32 cellular contexts compared by ENCODE assay signal in the genomic region with DNA sequence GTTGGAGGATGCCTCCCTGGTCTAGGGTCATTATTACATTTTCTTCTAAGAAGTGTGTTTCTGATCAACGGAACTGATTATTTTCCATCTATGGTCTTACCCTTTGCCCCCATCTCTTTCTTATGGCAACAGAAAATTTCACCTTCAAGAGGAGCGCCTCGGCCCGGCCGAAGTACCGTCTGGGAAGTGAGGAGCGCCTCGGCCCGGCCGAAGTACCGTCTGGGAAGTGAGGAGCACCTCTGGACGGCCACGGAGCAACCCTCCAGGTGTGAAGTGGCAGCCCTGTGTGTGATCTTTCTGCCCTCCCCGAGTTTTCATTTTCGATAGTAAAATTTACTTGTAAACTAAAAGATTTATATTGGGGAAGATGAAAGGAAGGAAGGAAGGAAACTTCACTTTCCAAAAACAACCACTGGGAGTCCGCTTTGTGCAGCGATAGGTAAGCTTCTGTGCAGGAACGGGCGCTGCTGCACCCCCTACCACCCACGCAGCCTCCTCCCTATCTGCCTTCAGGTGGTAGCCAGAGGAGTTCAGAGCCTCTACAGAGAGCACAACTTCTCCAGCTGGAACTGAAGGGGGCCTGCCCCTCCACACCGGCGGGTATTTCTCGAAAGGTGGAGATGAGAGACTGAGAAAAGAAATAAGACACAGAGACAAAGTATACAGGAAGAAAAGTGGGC. TPM values are rescaled to one million over a fixed set of nuclear protein-coding genes. Genes with fewer than 3 reads are reported as not detected.
DNase-seq lines count a peak whose midpoint lies in the region; ATAC-seq, FAIRE-seq and TF ChIP-seq lines count a peak whose summit lies in the region.
"Had no signal": no experiment of that assay in that cellular context is flagged by ENCODE, and none has a peak within 500 bp of the region (broad histone marks: within the 10 kb centered on the region; RNA-seq: fewer than 3 reads in every experiment).

No MANE protein-coding gene starts in this region.

- FAIRE-seq in RCC 7860 (lab: Jason Lieb, UNC) = no peak
- FAIRE-seq: astrocyte had no signal

- TF ChIP-seq CTCF in natural killer cell (IDR thresholded peaks at IDR 0.05) = no peak

- H3K27me3 Mint-ChIP-seq in natural killer cell treated with Interleukin-12 subunit alpha and Interleukin-12 subunit beta and Interleukin-15 and Interleukin-18, amount 100 ng/mL, for 72 hours = no peaks in the 10 kb centered on the region
- no peaks in the 10 kb centered on the region for H3K27me3 Mint-ChIP-seq in natural killer cell (ENCODE audit: low read depth in 2 of 2)
- H3K27me3 Mint-ChIP-seq in IgD-negative memory B cell = no peaks in the 10 kb centered on the region
- no peaks in the 10 kb centered on the region for H3K27me3 Mint-ChIP-seq in memory B cell
- H3K27me3 Mint-ChIP-seq: activated CD8-positive, alpha-beta T cell treated with anti-CD3 and anti-CD28 coated beads for 36 hours; activated naive CD8-positive, alpha-beta T cell treated with anti-CD3 and anti-CD28 coated beads, Interleukin-2, amount 50 U/mL, for 24 hours had no signal

- no peak for ATAC-seq in natural killer cell treated with Interleukin-12 subunit alpha and Interleukin-12 subunit beta and Interleukin-15 and Interleukin-18, amount 100 ng/mL, for 72 hours
- no peak for ATAC-seq in natural killer cell
- ATAC-seq in memory B cell (ENCODE audit: low read depth) = no peak
- ATAC-seq: activated CD8-positive, alpha-beta T cell treated with anti-CD3 and anti-CD28 coated beads for 36 hours; activated naive CD8-positive, alpha-beta T cell treated with anti-CD3 and anti-CD28 coated beads, Interleukin-2, amount 50 U/mL, for 24 hours; gastrocnemius medialis; Panc1 had no signal

- no peaks in the 10 kb centered on the region for H3K9me3 Mint-ChIP-seq in natural killer cell treated with Interleukin-12 subunit alpha and Interleukin-12 subunit beta and Interleukin-15 and Interleukin-18, amount 100 ng/mL, for 72 hours
- no peaks in the 10 kb centered on the region for H3K9me3 Mint-ChIP-seq in natural killer cell
- no peaks in the 10 kb centered on the region for H3K9me3 Mint-ChIP-seq in IgD-negative memory B cell
- H3K9me3 Mint-ChIP-seq in memory B cell = no peaks in the 10 kb centered on the region
- H3K9me3 Mint-ChIP-seq: activated CD8-positive, alpha-beta T cell treated with anti-CD3 and anti-CD28 coated beads for 36 hours; activated naive CD8-positive, alpha-beta T cell treated with anti-CD3 and anti-CD28 coated beads, Interleukin-2, amount 50 U/mL, for 24 hours; neural progenitor cell had no signal

- peaks cover 26% of the 10 kb centered on the region in 2 donors for H3K4me1 Mint-ChIP-seq in natural killer cell treated with Interleukin-12 subunit alpha and Interleukin-12 subunit beta and Interleukin-15 and Interleukin-18, amount 100 ng/mL, for 72 hours (ENCODE audit: low read depth in 2 of 2)
- H3K4me1 Mint-ChIP-seq in natural killer cell (peaks cover 24 to 25% of the 10 kb centered on the region in 2 donors), IgD-negative memory B cell (peaks cover 12 to 28% (median 17%) of the 10 kb centered on the region in 3 donors), memory B cell (peaks cover 9% of the 10 kb centered on the region)

- H3K36me3 Mint-ChIP-seq in natural killer cell treated with Interleukin-12 subunit alpha and Interleukin-12 subunit beta and Interleukin-15 and Interleukin-18, amount 100 ng/mL, for 72 hours = no peaks in the 10 kb centered on the region
- H3K36me3 Mint-ChIP-seq in natural killer cell = no peaks in the 10 kb centered on the region
- H3K36me3 Mint-ChIP-seq in IgD-negative memory B cell = no peaks in the 10 kb centered on the region
- H3K36me3 Mint-ChIP-seq in memory B cell = no peaks in the 10 kb centered on the region
- H3K36me3 Mint-ChIP-seq: neural progenitor cell had no signal

- DNase-seq in natural killer cell treated with Interleukin-12 subunit alpha and Interleukin-12 subunit beta and Interleukin-15 and Interleukin-18, amount 100 ng/mL, for 72 hours (ENCODE audit: low spot score) = peak; percentile 18
- no peak for DNase-seq in natural killer cell
- DNase-seq in memory B cell (ENCODE audit: low spot score in 2 of 2) = no peak
- no peak for DNase-seq in NAMALWA (ENCODE audit: low spot score)
- DNase-seq in NCI-H510A (lab: John Stamatoyannopoulos, UW) = no peak
- no peak for DNase-seq in RCC 7860 (ENCODE audit: low spot score)
- DNase-seq: activated CD8-positive, alpha-beta T cell treated with anti-CD3 and anti-CD28 coated beads for 36 hours; activated naive CD8-positive, alpha-beta T cell treated with anti-CD3 and anti-CD28 coated beads, Interleukin-2, amount 50 U/mL, for 24 hours; C1 segment of cervical spinal cord; colonic mucosa; DND-41; effector CD4-positive, alpha-beta T cell; gastrocnemius medialis; GF-D8; IMR-90; NCI-H1092; NCI-H1694; NCI-H748 treated with DMSO at 0.1 percent for 48 hours; SHP77; stimulated activated CD4-positive, alpha-beta T cell treated with anti-CD3 and anti-CD28 coated beads, Interleukin-1b, Interleukin-23, amount 100 ng/mL, for 48 hours; T-helper 9 cell; transverse colon; WERI-Rb-1 had no signal

- peak overlapping the region; percentile 80 to 99 for H3K27ac Mint-ChIP-seq in natural killer cell treated with Interleukin-12 subunit alpha and Interleukin-12 subunit beta and Interleukin-15 and Interleukin-18, amount 100 ng/mL, for 72 hours
- H3K27ac Mint-ChIP-seq in natural killer cell = peak overlapping the region in 1 of 2 donors; percentile 26
- peak overlapping the region; percentile 21 to 76 (median 67) for H3K27ac Mint-ChIP-seq in IgD-negative memory B cell
- no peak overlapping the region for H3K27ac Mint-ChIP-seq in memory B cell
- H3K27ac Mint-ChIP-seq: activated CD8-positive, alpha-beta T cell treated with anti-CD3 and anti-CD28 coated beads for 36 hours; activated naive CD8-positive, alpha-beta T cell treated with anti-CD3 and anti-CD28 coated beads, Interleukin-2, amount 50 U/mL, for 24 hours; neural progenitor cell had no signal

- intact Hi-C loops in natural killer cell (cut with micrococcal nuclease) = no loop called here

- H3K4me3 Mint-ChIP-seq in natural killer cell treated with Interleukin-12 subunit alpha and Interleukin-12 subunit beta and Interleukin-15 and Interleukin-18, amount 100 ng/mL, for 72 hours = no peak overlapping the region
- no peak overlapping the region for H3K4me3 Mint-ChIP-seq in natural killer cell
- H3K4me3 Mint-ChIP-seq in IgD-negative memory B cell = peak overlapping the region in 2 of 4 donors; percentile 69 to 76
- peak overlapping the region; percentile 43 for H3K4me3 Mint-ChIP-seq in memory B cell
- H3K4me3 Mint-ChIP-seq: activated CD8-positive, alpha-beta T cell treated with anti-CD3 and anti-CD28 coated beads for 36 hours; activated naive CD8-positive, alpha-beta T cell treated with anti-CD3 and anti-CD28 coated beads, Interleukin-2, amount 50 U/mL, for 24 hours; neural progenitor cell had no signal

RNA-seq across cellular contexts. Expression of a gene that starts 3.0 kb away (rescaled TPM):
- 100 to 1,000 TPM in 1 of 2 donors, 10 to 100 TPM in 1; 78.5 to 103 TPM for total RNA-seq in natural killer cell treated with Interleukin-12 subunit alpha and Interleukin-12 subunit beta and Interleukin-15 and Interleukin-18, amount 100 ng/mL, for 72 hours
- 100 to 1,000 TPM; 144 to 168 (median 155) TPM for total RNA-seq in natural killer cell
- 268 TPM for polyA plus RNA-seq in IgD-negative memory B cell

RNA-seq across cellular contexts. Expression of a gene that starts 9.8 kb away (rescaled TPM):
- 10 to 100 TPM; 37.6 to 40.1 TPM for total RNA-seq in natural killer cell treated with Interleukin-12 subunit alpha and Interleukin-12 subunit beta and Interleukin-15 and Interleukin-18, amount 100 ng/mL, for 72 hours
- 10 to 100 TPM; 33.0 to 46.8 (median 37.9) TPM for total RNA-seq in natural killer cell
- 22.0 TPM for polyA plus RNA-seq in IgD-negative memory B cell

RNA-seq across cellular contexts. Expression of a gene that starts 28.9 kb away (rescaled TPM):
- 10 to 100 TPM in 1 of 2 donors, under 1 TPM in 1; 0.64 to 12.4 TPM for total RNA-seq in natural killer cell treated with Interleukin-12 subunit alpha and Interleukin-12 subunit beta and Interleukin-15 and Interleukin-18, amount 100 ng/mL, for 72 hours
- 1 to 10 TPM; 1.7 to 2.3 (median 2.2) TPM for total RNA-seq in natural killer cell
- 7.0 TPM for polyA plus RNA-seq in IgD-negative memory B cell

RNA-seq across cellular contexts. Expression of a gene that starts 29.6 kb away (rescaled TPM):
- 10 to 100 TPM; 21.7 to 31.6 TPM for total RNA-seq in natural killer cell treated with Interleukin-12 subunit alpha and Interleukin-12 subunit beta and Interleukin-15 and Interleukin-18, amount 100 ng/mL, for 72 hours
- total RNA-seq in natural killer cell = 10 to 100 TPM; 30.1 to 54.4 (median 41.0) TPM
- polyA plus RNA-seq in IgD-negative memory B cell = 33.0 TPM

RNA-seq across cellular contexts. Expression of a gene that starts 53.7 kb away (rescaled TPM):
- total RNA-seq in natural killer cell treated with Interleukin-12 subunit alpha and Interleukin-12 subunit beta and Interleukin-15 and Interleukin-18, amount 100 ng/mL, for 72 hours = 1 to 10 TPM in 1 of 2 donors, not detected in 1; 3.3 TPM
- total RNA-seq in natural killer cell = 10 to 100 TPM in 1 of 3 donors, 1 to 10 TPM in 1, under 1 TPM in 1; 0.66 to 48.1 (median 4.3) TPM
- not detected for polyA plus RNA-seq in IgD-negative memory B cell
- total RNA-seq: activated CD8-positive, alpha-beta T cell treated with anti-CD3 and anti-CD28 coated beads for 36 hours; astrocyte; cardiac muscle cell; fibroblast of lung; IMR-90; lung microvascular endothelial cell; mucosa of gallbladder had no signal
- polyA plus RNA-seq: AG04450, cardiac muscle cell, fibroblast of lung, IMR-90 had no signal
